1 cellular context compared by ENCODE assay signal in genomic region chr1:187390157-187390556, GRCh38.
TF ChIP-seq lines count a peak whose summit lies in the region.

No MANE protein-coding gene starts in this region.

TF ChIP-seq in HCT116, 20 proteins besides CTCF, POLR2A, EP300 and RAD21 (continued from another document):
- TF ChIP-seq SRF (IDR thresholded peaks at IDR 0.05; ENCODE audit: low read depth) (no peak), ZFX (IDR thresholded peaks at IDR 0.05) (no peak)
- TF ChIP-seq, protein P1, sequence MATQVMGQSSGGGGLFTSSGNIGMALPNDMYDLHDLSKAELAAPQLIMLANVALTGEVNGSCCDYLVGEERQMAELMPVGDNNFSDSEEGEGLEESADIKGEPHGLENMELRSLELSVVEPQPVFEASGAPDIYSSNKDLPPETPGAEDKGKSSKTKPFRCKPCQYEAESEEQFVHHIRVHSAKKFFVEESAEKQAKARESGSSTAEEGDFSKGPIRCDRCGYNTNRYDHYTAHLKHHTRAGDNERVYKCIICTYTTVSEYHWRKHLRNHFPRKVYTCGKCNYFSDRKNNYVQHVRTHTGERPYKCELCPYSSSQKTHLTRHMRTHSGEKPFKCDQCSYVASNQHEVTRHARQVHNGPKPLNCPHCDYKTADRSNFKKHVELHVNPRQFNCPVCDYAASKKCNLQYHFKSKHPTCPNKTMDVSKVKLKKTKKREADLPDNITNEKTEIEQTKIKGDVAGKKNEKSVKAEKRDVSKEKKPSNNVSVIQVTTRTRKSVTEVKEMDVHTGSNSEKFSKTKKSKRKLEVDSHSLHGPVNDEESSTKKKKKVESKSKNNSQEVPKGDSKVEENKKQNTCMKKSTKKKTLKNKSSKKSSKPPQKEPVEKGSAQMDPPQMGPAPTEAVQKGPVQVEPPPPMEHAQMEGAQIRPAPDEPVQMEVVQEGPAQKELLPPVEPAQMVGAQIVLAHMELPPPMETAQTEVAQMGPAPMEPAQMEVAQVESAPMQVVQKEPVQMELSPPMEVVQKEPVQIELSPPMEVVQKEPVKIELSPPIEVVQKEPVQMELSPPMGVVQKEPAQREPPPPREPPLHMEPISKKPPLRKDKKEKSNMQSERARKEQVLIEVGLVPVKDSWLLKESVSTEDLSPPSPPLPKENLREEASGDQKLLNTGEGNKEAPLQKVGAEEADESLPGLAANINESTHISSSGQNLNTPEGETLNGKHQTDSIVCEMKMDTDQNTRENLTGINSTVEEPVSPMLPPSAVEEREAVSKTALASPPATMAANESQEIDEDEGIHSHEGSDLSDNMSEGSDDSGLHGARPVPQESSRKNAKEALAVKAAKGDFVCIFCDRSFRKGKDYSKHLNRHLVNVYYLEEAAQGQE (IDR thresholded peaks at IDR 0.05; ENCODE audit: low read depth), result no peak
